In the genomic region with DNA sequence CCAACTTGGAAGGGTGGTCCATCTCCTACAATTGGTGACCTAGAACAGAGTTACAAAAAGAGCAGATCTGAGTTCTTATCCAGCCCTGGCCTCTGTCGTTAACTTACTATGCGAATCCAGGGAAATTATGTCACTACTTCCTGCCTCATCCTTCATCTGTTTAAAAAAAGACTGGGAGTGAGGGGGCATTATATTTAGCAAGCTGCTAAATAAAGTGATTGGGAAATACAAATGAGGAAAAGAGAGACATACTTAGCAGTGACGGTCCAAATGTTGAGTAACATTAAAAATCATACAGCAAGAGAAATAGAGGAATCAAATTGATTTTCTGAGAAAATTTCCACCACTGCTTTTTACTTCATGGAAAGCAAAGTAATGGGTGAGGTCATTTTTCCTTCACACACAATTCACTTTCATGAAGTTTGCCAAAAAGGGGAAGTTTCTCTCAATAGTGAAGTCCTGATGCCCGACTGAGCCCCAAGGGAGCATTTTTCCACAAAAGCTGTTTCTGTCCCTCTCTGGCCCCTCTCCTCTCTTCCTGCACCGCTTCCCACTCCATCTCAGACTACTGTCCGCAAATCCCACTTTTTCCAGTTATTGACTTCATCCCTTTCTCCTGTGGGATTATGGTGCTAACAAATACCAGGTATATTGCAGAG, we compare ENCODE assay signal across 16 cellular contexts.
DNase-seq lines count a peak whose midpoint lies in the region; ATAC-seq lines count a peak whose summit lies in the region.
"Had no signal": no experiment of that assay in that cellular context is flagged by ENCODE, and none has a peak within 500 bp of the region (broad histone marks: within the 10 kb centered on the region; RNA-seq: fewer than 3 reads in every experiment).

No MANE protein-coding gene starts in this region.

- no peak overlapping the region for H3K4me3 Mint-ChIP-seq in activated CD4-positive, alpha-beta memory T cell treated with anti-CD3 and anti-CD28 coated beads, Interleukin-2, amount 10 ng/mL, durations not matched to agents 7 days and 5 days
- H3K4me3 Mint-ChIP-seq: activated T-cell treated with anti-CD3 and anti-CD28 coated beads, Interleukin-2, amount 50 U/mL, for 4 hours had no signal

- no peak overlapping the region for H3K27ac Mint-ChIP-seq in activated CD4-positive, alpha-beta memory T cell treated with anti-CD3 and anti-CD28 coated beads, Interleukin-2, amount 10 ng/mL, durations not matched to agents 7 days and 5 days

- CTCF ChIA-PET in activated CD4-positive, alpha-beta memory T cell treated with anti-CD3 and anti-CD28 coated beads, Interleukin-2, amount 10 ng/mL, durations not matched to agents 7 days and 5 days (lab: Charles Lee), result no interaction called here

- peak; percentile 57 for ATAC-seq in HG03432 (IDR thresholded peaks at IDR 0.05; ENCODE audit: unreplicated experiment)
- ATAC-seq in HG03045 (IDR thresholded peaks at IDR 0.05; ENCODE audit: unreplicated experiment), result no peak
- ATAC-seq: activated T-cell treated with anti-CD3 and anti-CD28 coated beads, Interleukin-2, amount 50 U/mL, for 4 hours had no signal

- H3K27me3 Mint-ChIP-seq in activated CD4-positive, alpha-beta memory T cell treated with anti-CD3 and anti-CD28 coated beads, Interleukin-2, amount 10 ng/mL, durations not matched to agents 7 days and 5 days, result peaks cover 6% of the 10 kb centered on the region

- peaks cover 2% of the 10 kb centered on the region for H3K9me3 Mint-ChIP-seq in activated CD4-positive, alpha-beta memory T cell treated with anti-CD3 and anti-CD28 coated beads, Interleukin-2, amount 10 ng/mL, durations not matched to agents 7 days and 5 days
- H3K9me3 Mint-ChIP-seq: activated T-cell treated with anti-CD3 and anti-CD28 coated beads, Interleukin-2, amount 50 U/mL, for 4 hours had no signal

- H3K36me3 Mint-ChIP-seq in activated CD4-positive, alpha-beta memory T cell treated with anti-CD3 and anti-CD28 coated beads, Interleukin-2, amount 10 ng/mL, durations not matched to agents 7 days and 5 days (ENCODE audit: low read depth), result no peaks in the 10 kb centered on the region

- no peaks in the 10 kb centered on the region for H3K4me1 Mint-ChIP-seq in activated CD4-positive, alpha-beta memory T cell treated with anti-CD3 and anti-CD28 coated beads, Interleukin-2, amount 10 ng/mL, durations not matched to agents 7 days and 5 days

- DNase-seq in GF-D8 (lab: John Stamatoyannopoulos, UW), result peak; percentile 53
- DNase-seq in SKM-1 treated with dmso at 0.1 percent for 144 hours (lab: John Stamatoyannopoulos, UW; ENCODE audit: unreplicated experiment), result peak; percentile 45
- DNase-seq in medulla oblongata (ENCODE audit: extremely low spot score), result peak; percentile 33
- no peak for DNase-seq in activated gamma-delta T cell (lab: John Stamatoyannopoulos, UW)
- no peak for DNase-seq in activated CD4-positive, alpha-beta memory T cell treated with anti-CD3 and anti-CD28 coated beads, Interleukin-2, amount 10 ng/mL, durations not matched to agents 7 days and 5 days
- DNase-seq in stimulated activated CD4-positive, alpha-beta T cell treated with anti-CD3 and anti-CD28 coated beads, Interleukin-1b, Interleukin-23, amount 100 ng/mL, for 48 hours, result no peak
- DNase-seq: activated CD4-positive, alpha-beta T cell treated with anti-CD3 and anti-CD28 coated beads for 1 hour; activated T-cell treated with anti-CD3 and anti-CD28 coated beads, Interleukin-2, amount 50 U/mL, for 4 hours; BE2C; DND-41; NCI-H2227 treated with DMSO at 0.1 percent for 48 hours; PC-9; stimulated activated CD4-positive, alpha-beta T cell treated with anti-CD3 and anti-CD28 coated beads, Interleukin-12 subunit alpha, Interleukin-12 subunit beta, amount 100 ng/mL, for 4 hours; T-helper 1 cell had no signal

- POLR2A ChIA-PET in activated CD4-positive, alpha-beta memory T cell treated with anti-CD3 and anti-CD28 coated beads, Interleukin-2, amount 10 ng/mL, durations not matched to agents 7 days and 5 days (lab: Charles Lee), result no interaction called here

Comparison
In these comparisons a context has a peak if more than half of its experiments do, and no peak if none do; other contexts are left out.
1. DNase-seq: peak in GF-D8 (single experiment), SKM-1 treated with dmso at 0.1 percent for 144 hours (single experiment) and medulla oblongata (single experiment); none in activated gamma-delta T cell (single experiment), activated CD4-positive, alpha-beta memory T cell treated with anti-CD3 and anti-CD28 coated beads, Interleukin-2, amount 10 ng/mL, durations not matched to agents 7 days and 5 days (single experiment) and stimulated activated CD4-positive, alpha-beta T cell treated with anti-CD3 and anti-CD28 coated beads, Interleukin-1b, Interleukin-23, amount 100 ng/mL, for 48 hours (single experiment).